8 cellular contexts compared by ENCODE assay signal in the genomic region with DNA sequence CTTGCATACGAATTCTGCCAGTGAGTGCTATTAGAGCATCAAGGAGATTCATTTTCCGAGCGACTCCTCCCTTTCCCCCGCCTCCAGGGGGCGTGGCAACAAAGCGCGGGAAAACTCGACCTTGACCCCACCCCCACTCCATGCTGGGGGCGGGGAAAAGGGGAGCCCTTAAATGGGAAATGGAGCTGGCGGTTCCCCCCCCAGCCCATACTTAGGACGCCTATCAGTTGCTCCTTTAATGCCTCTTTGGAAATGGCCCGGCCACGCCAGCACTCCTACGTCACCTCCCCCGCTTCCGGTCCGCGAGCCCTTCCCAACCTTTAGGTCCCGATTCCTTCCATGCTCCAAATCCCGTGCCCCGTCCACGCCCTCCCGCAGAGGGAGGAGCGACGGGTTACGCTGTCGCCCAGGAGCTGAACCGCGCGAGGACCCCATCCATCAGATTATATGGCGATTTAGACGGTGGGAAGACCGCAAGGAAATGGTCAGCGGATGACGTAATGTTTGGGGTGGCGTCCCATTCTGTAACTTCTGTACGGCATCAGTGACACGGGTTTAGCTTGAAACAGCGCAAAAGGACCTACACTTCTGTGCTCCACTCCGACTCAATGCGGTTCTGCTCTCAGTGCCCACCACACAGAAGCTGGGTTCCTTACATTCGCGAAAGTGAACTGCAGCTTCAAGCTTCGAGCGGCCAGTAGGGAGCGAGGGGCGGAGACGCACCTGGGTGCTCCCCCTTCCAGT. TPM values are rescaled to one million over a fixed set of nuclear protein-coding genes. Genes with fewer than 3 reads are reported as not detected.
DNase-seq lines count a peak whose midpoint lies in the region; ATAC-seq, FAIRE-seq and TF ChIP-seq lines count a peak whose summit lies in the region.

No MANE protein-coding gene starts in this region.

- dilution Hi-C loops in endothelial cell of umbilical vein (cut with MboI; ENCODE audit: extremely low pct_ligation_motif_present, low sequenced_read_pairs) = no loop called here

- H3K4me2 ChIP-seq in OCI-LY1 (ENCODE audit: low read length) (peak overlapping the region; percentile 78), endothelial cell of umbilical vein (ENCODE audit: insufficient read depth, low read length) (peak overlapping the region; percentile 61)

- TF ChIP-seq CTCF in OCI-LY1 (IDR thresholded peaks at IDR 0.05; ENCODE audit: low read length) = no peak
- peak in 1 of 2 donors; percentile 2 for TF ChIP-seq CTCF in endothelial cell of umbilical vein (IDR thresholded peaks at IDR 0.05; ENCODE audit: extremely low read depth in 1 of 2, insufficient read depth in 1 of 2, low read depth in 1 of 2, low read length in 2 of 2)

- CTCF ChIA-PET in endothelial cell of umbilical vein (lab: Charles Lee) = interaction anchor here (0.6 to 4.1 kb wide), 14 partner anchors 11 to 182 kb away, joined by 3 to 26 read pairs (median 4); partner anchors contain the start of genes PI4KB, PSMB4, PSMD4 and RFX5

- H4K20me1 ChIP-seq in OCI-LY1 (ENCODE audit: insufficient read depth, low read length) (no peaks in the 10 kb centered on the region), endothelial cell of umbilical vein (replicated peaks; ENCODE audit: control insufficient read depth, extremely low read depth, insufficient read depth, low read length) (no peaks in the 10 kb centered on the region)

- H3K9ac ChIP-seq in OCI-LY1 (ENCODE audit: low read length) (peak overlapping the region; percentile 85), endothelial cell of umbilical vein (replicated peaks; ENCODE audit: extremely low read depth, insufficient read depth, low read length) (peak overlapping the region; percentile 82)

- peak; percentile 31 for ATAC-seq in GM21515 (IDR thresholded peaks at IDR 0.05; ENCODE audit: unreplicated experiment)

- H3K27me3 ChIP-seq in OCI-LY1 (ENCODE audit: insufficient read depth, low read length) = no peaks in the 10 kb centered on the region
- H3K27me3 ChIP-seq in endothelial cell of umbilical vein (ENCODE audit: control insufficient read depth in 2 of 2, insufficient read depth in 2 of 2, low read length in 2 of 2) = peaks cover 2 to 5% of the 10 kb centered on the region in 2 experiments

- peaks cover 31% of the 10 kb centered on the region for H3K4me1 ChIP-seq in OCI-LY1 (ENCODE audit: insufficient read depth, low read length, severe bottlenecking)
- peaks cover 9% of the 10 kb centered on the region for H3K4me1 ChIP-seq in endothelial cell of umbilical vein (ENCODE audit: control insufficient read depth, extremely low read depth, insufficient read depth, low read length)

- H3K36me3 ChIP-seq in OCI-LY1 (ENCODE audit: insufficient read depth, low read length) (peaks cover 6% of the 10 kb centered on the region; the same call in 1 of the 2 replicates), endothelial cell of umbilical vein (ENCODE audit: control insufficient read depth in 2 of 2, extremely low read depth in 1 of 2, insufficient read depth in 2 of 2, low read length in 2 of 2) (peaks cover 0 to 7% of the 10 kb centered on the region in 2 experiments)

- peak; percentile 58 for TF ChIP-seq POLR2A in endothelial cell of umbilical vein (IDR thresholded peaks at IDR 0.05; ENCODE audit: low read depth, low read length)

- H3K9me1 ChIP-seq in endothelial cell of umbilical vein (replicated peaks; ENCODE audit: control insufficient read depth, extremely low read depth, insufficient read depth, low read length) = no peaks in the 10 kb centered on the region

- H2AFZ ChIP-seq in OCI-LY1 (ENCODE audit: low read length) (peak overlapping the region; percentile 27; the same call in 1 of the 2 replicates), endothelial cell of umbilical vein (ENCODE audit: low read depth, low read length) (peak overlapping the region; percentile 63)

- POLR2A ChIA-PET in endothelial cell of umbilical vein (lab: Charles Lee) = interaction anchor here (0.6 to 1.2 kb wide), 9 partner anchors 11 to 115 kb away, joined by 3 to 4 read pairs (median 3); partner anchors contain the start of gene PI4KB

- BruUV-seq in endothelial cell of umbilical vein (replicated peaks; lab: Mats Ljungman, UMichigan) = TSS peak; percentile 83

- peak overlapping the region; percentile 82 for H3K4me3 ChIP-seq in OCI-LY1 (ENCODE audit: low read depth, low read length, poor library complexity, severe bottlenecking)
- H3K4me3 ChIP-seq in endothelial cell of umbilical vein (replicated peaks in 1 of 3; ENCODE audit: insufficient read depth in 1 of 3, low read depth in 1 of 3, low read length in 3 of 3) = peak overlapping the region; percentile 27 to 80 (median 66)

- H3K9me3 ChIP-seq in OCI-LY1 (ENCODE audit: low read length) = no peaks in the 10 kb centered on the region
- H3K9me3 ChIP-seq in endothelial cell of umbilical vein (replicated peaks; ENCODE audit: control insufficient read depth, insufficient read depth, low read length) = no peaks in the 10 kb centered on the region

- peak; percentile 99 for DNase-seq in Caki2 (ENCODE audit: low read depth)
- DNase-seq in HuH-7 (ENCODE audit: low spot score) = peak; percentile 74
- DNase-seq in activated T-cell treated with anti-CD3 and anti-CD28 coated beads for 1 hour (ENCODE audit: low read depth) = peak; percentile 96
- DNase-seq in endothelial cell of umbilical vein (ENCODE audit: low read depth, low spot score) = peak; percentile 98
- DNase-seq in midbrain (lab: John Stamatoyannopoulos, UW) = peak; percentile 96
- peak; percentile 90 to 92 for DNase-seq in stimulated activated CD8-positive, alpha-beta memory T cell treated with anti-CD3 and anti-CD28 coated beads, Interleukin-15, amount 100 ng/mL, for 48 hours (ENCODE audit: low read depth in 2 of 2)

- intact Hi-C loops in endothelial cell of umbilical vein (cut with micrococcal nuclease) = loop anchor here (1.0 to 2.0 kb wide), 7 partner anchors 20 to 118 kb away; partner anchors contain the start of genes PI4KB, PIP5K1A, PSMB4 and PSMD4

- peak; percentile 98 for FAIRE-seq in endothelial cell of umbilical vein (lab: Jason Lieb, UNC)

- H3K9me2 ChIP-seq in OCI-LY1 (ENCODE audit: low read depth, low read length) = no peaks in the 10 kb centered on the region

- H3K79me2 ChIP-seq in OCI-LY1 (ENCODE audit: insufficient read depth, low read length) (no peaks in the 10 kb centered on the region), endothelial cell of umbilical vein (ENCODE audit: control insufficient read depth, insufficient read depth, low read length) (peaks cover 8% of the 10 kb centered on the region)

- H3F3A ChIP-seq in OCI-LY1 (ENCODE audit: insufficient read depth, low read length) = no peaks in the 10 kb centered on the region

- peak overlapping the region; percentile 94 for H3K27ac ChIP-seq in OCI-LY1 (ENCODE audit: low read depth, low read length, poor library complexity, severe bottlenecking)
- peak overlapping the region; percentile 81 for H3K27ac ChIP-seq in endothelial cell of umbilical vein (ENCODE audit: insufficient read depth, low read depth, low read length)

- in situ Hi-C loops in Caki2 (cut with HindIII; ENCODE audit: low pct_unique_long_range_greater_than_20kb, low sequenced_read_pairs) = no loop called here

TF ChIP-seq in endothelial cell of umbilical vein, 7 proteins besides CTCF, POLR2A, EP300 and RAD21:
- TF ChIP-seq, protein P1, sequence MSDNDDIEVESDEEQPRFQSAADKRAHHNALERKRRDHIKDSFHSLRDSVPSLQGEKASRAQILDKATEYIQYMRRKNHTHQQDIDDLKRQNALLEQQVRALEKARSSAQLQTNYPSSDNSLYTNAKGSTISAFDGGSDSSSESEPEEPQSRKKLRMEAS (IDR thresholded peaks at IDR 0.05; ENCODE audit: insufficient read depth, insufficient read length) = peak; percentile 43
- TF ChIP-seq JUN (IDR thresholded peaks at IDR 0.05; ENCODE audit: borderline replicate concordance, insufficient read depth, insufficient read length, low read depth) (peak; percentile 88), POLR2AphosphoS5 (IDR thresholded peaks at IDR 0.05; ENCODE audit: insufficient read depth, low read depth, low read length) (peak; percentile 50), EZH2 (IDR thresholded peaks at IDR 0.05; ENCODE audit: borderline replicate concordance, low read depth, low read length, severe bottlenecking) (no peak)
TF ChIP-seq in endothelial cell of umbilical vein: peak in this region for 3.

RNA-seq across cellular contexts. Expression of gene ZNF687, which starts 0.7 kb away (rescaled TPM):
- 10.7 and 19.0 TPM in 2 replicates for total RNA-seq in Caki2 (2014; rRNA removed; shearing (Covaris generic); ENCODE audit: low replicate concordance)
- 15.5 and 17.9 TPM in 2 replicates for total RNA-seq in endothelial cell of umbilical vein
- polyA plus RNA-seq in endothelial cell of umbilical vein = 20.1 and 30.9 TPM in 2 replicates
- polyA plus RNA-seq in endothelial cell of umbilical vein (2011; cell fraction: cytosol; rRNA removed) = 10.6 and 14.9 TPM in 2 replicates
- polyA plus RNA-seq in endothelial cell of umbilical vein (2011; cell fraction: nucleus; rRNA removed) = 28.8 and 31.0 TPM in 2 replicates
- 7.5 and 9.4 TPM in 2 replicates for polyA plus RNA-seq in endothelial cell of umbilical vein (2012)
- 25.4 and 44.7 TPM in 2 replicates for polyA minus RNA-seq in endothelial cell of umbilical vein
- 35.7 TPM for polyA minus RNA-seq in endothelial cell of umbilical vein (2011; cell fraction: cytosol; rRNA and poly(A)+ RNA removed)
- polyA minus RNA-seq in endothelial cell of umbilical vein (2011; cell fraction: nucleus; rRNA and poly(A)+ RNA removed) = 25.9 and 33.8 TPM in 2 replicates

RNA-seq across cellular contexts. Expression of gene PSMD4, which starts 26.9 kb away (rescaled TPM):
- 266 and 273 TPM in 2 replicates for total RNA-seq in Caki2 (2014; rRNA removed; shearing (Covaris generic); ENCODE audit: low replicate concordance)
- 181 and 184 TPM in 2 replicates for total RNA-seq in endothelial cell of umbilical vein
- 251 and 266 TPM in 2 replicates for polyA plus RNA-seq in endothelial cell of umbilical vein
- polyA plus RNA-seq in endothelial cell of umbilical vein (2011; cell fraction: cytosol; rRNA removed) = 289 and 336 TPM in 2 replicates
- 182 and 188 TPM in 2 replicates for polyA plus RNA-seq in endothelial cell of umbilical vein (2011; cell fraction: nucleus; rRNA removed)
- polyA plus RNA-seq in endothelial cell of umbilical vein (2012) = 176 and 257 TPM in 2 replicates
- 206 and 240 TPM in 2 replicates for polyA minus RNA-seq in endothelial cell of umbilical vein
- polyA minus RNA-seq in endothelial cell of umbilical vein (2011; cell fraction: cytosol; rRNA and poly(A)+ RNA removed) = 118 TPM
- 45.8 and 53.8 TPM in 2 replicates for polyA minus RNA-seq in endothelial cell of umbilical vein (2011; cell fraction: nucleus; rRNA and poly(A)+ RNA removed)

RNA-seq across cellular contexts. Expression of gene PI4KB, which starts 45.8 kb away (rescaled TPM):
- total RNA-seq in Caki2 (2014; rRNA removed; shearing (Covaris generic); ENCODE audit: low replicate concordance) = 26.2 and 40.2 TPM in 2 replicates
- total RNA-seq in endothelial cell of umbilical vein = 58.3 and 60.9 TPM in 2 replicates
- polyA plus RNA-seq in endothelial cell of umbilical vein = 63.3 and 67.8 TPM in 2 replicates
- 66.0 and 68.4 TPM in 2 replicates for polyA plus RNA-seq in endothelial cell of umbilical vein (2011; cell fraction: cytosol; rRNA removed)
- polyA plus RNA-seq in endothelial cell of umbilical vein (2011; cell fraction: nucleus; rRNA removed) = 102 and 122 TPM in 2 replicates
- polyA plus RNA-seq in endothelial cell of umbilical vein (2012) = 34.7 and 42.7 TPM in 2 replicates
- polyA minus RNA-seq in endothelial cell of umbilical vein = 119 and 150 TPM in 2 replicates
- 52.6 TPM for polyA minus RNA-seq in endothelial cell of umbilical vein (2011; cell fraction: cytosol; rRNA and poly(A)+ RNA removed)
- 58.8 and 87.6 TPM in 2 replicates for polyA minus RNA-seq in endothelial cell of umbilical vein (2011; cell fraction: nucleus; rRNA and poly(A)+ RNA removed)

Comparison
In these comparisons a context has a peak if more than half of its experiments do, and no peak if none do; other contexts are left out.
1. Peak in every context shown above with its lines: DNase-seq, ATAC-seq, H3K4me3 ChIP-seq and H3K27ac ChIP-seq.